In genomic region chr6:125753218-125753936, GRCh38 we compare ENCODE assay signal across 8 cellular contexts. TPM values are rescaled to one million over a fixed set of nuclear protein-coding genes. Genes with fewer than 3 reads are reported as not detected.
DNase-seq lines count a peak whose midpoint lies in the region; ATAC-seq and TF ChIP-seq lines count a peak whose summit lies in the region.

No MANE protein-coding gene starts in this region.

- H3K4me1 ChIP-seq in DND-41 (ENCODE audit: insufficient read depth, low read length) = no peaks in the 10 kb centered on the region

- DNase-seq in DND-41 (no peak), NCI-H146 (lab: John Stamatoyannopoulos, UW) (peak; percentile 45), cerebellum (ENCODE audit: low spot score) (peak; percentile 26), nephron progenitor cell (no peak), SK-N-DZ (ENCODE audit: low spot score) (no peak), NCI-H128 (lab: John Stamatoyannopoulos, UW; ENCODE audit: unreplicated experiment) (no peak), NCI-H526 (lab: John Stamatoyannopoulos, UW) (no peak)

- no peak overlapping the region for H3K4me3 ChIP-seq in DND-41 (ENCODE audit: low read depth in 1 of 2, low read length in 2 of 2)

- no peak overlapping the region for H3K4me2 ChIP-seq in DND-41 (ENCODE audit: insufficient read depth, low read length)

- H3K4me3 Mint-ChIP-seq in nephron progenitor cell = peak overlapping the region; percentile 69

- no peaks in the 10 kb centered on the region for H3K79me2 ChIP-seq in DND-41 (ENCODE audit: insufficient read depth, low read length)

- H4K20me1 ChIP-seq in DND-41 (ENCODE audit: insufficient read depth, low read length) = no peaks in the 10 kb centered on the region

- no peak overlapping the region for H2AFZ ChIP-seq in DND-41 (ENCODE audit: low read depth, low read length)

- H3K36me3 ChIP-seq in DND-41 (ENCODE audit: insufficient read depth, low read length) = no peaks in the 10 kb centered on the region

- H3K27ac Mint-ChIP-seq in nephron progenitor cell = no peak overlapping the region

- no peaks in the 10 kb centered on the region for H3K9me3 Mint-ChIP-seq in nephron progenitor cell

- H3K4me1 Mint-ChIP-seq in nephron progenitor cell = peaks cover 53% of the 10 kb centered on the region

- ATAC-seq in DND-41 (ENCODE audit: insufficient read depth, low read depth) = no peak
- ATAC-seq in GM19351 (IDR thresholded peaks at IDR 0.05; ENCODE audit: unreplicated experiment) = no peak

- H3K36me3 Mint-ChIP-seq in nephron progenitor cell (ENCODE audit: low read depth) = peaks cover 28% of the 10 kb centered on the region

- H3K27ac ChIP-seq in DND-41 (ENCODE audit: low read length) = no peak overlapping the region

- TF ChIP-seq CTCF in DND-41 (IDR thresholded peaks at IDR 0.05; ENCODE audit: borderline replicate concordance, extremely low read depth, low read length, poor library complexity, severe bottlenecking) (peak; percentile 55), nephron progenitor cell (IDR thresholded peaks at IDR 0.05) (peak; percentile 44)

- no peaks in the 10 kb centered on the region for H3K9me3 ChIP-seq in DND-41 (ENCODE audit: insufficient read depth, low read length, severe bottlenecking)

- H3K9ac ChIP-seq in DND-41 (ENCODE audit: low read depth, low read length) = no peak overlapping the region

- peaks cover 26% of the 10 kb centered on the region for H3K27me3 ChIP-seq in DND-41 (ENCODE audit: insufficient read depth, low read length, poor library complexity)

- H3K27me3 Mint-ChIP-seq in nephron progenitor cell (ENCODE audit: low read depth, poor library complexity) = no peaks in the 10 kb centered on the region

RNA-seq across cellular contexts. Expression of gene HEY2, which starts 3.9 kb away (rescaled TPM):
- 9.5 TPM for total RNA-seq in cerebellum
- 0.07 TPM in 1 of 2 replicates, not detected in the other for polyA plus RNA-seq in SK-N-DZ (2014; cell fraction: cytosol; rRNA removed)
- not detected in 2 replicates for polyA plus RNA-seq in SK-N-DZ (2014; cell fraction: nucleus; rRNA removed)

RNA-seq across cellular contexts. Expression of gene NCOA7, which starts 37.4 kb away (rescaled TPM):
- 28.8 TPM for total RNA-seq in cerebellum
- 19.8 and 21.4 TPM in 2 replicates for polyA plus RNA-seq in SK-N-DZ (2014; cell fraction: cytosol; rRNA removed)
- 8.5 and 12.2 TPM in 2 replicates for polyA plus RNA-seq in SK-N-DZ (2014; cell fraction: nucleus; rRNA removed)

Comparison
In these comparisons a context has a peak if more than half of its experiments do, and no peak if none do; other contexts are left out.
1. DNase-seq: peak in NCI-H146 (single experiment) and cerebellum (single experiment); none in DND-41 (single experiment), nephron progenitor cell (single experiment), SK-N-DZ (single experiment), NCI-H128 (single experiment) and NCI-H526 (0 of 2).